27 cellular contexts compared by ENCODE assay signal in the genomic region with DNA sequence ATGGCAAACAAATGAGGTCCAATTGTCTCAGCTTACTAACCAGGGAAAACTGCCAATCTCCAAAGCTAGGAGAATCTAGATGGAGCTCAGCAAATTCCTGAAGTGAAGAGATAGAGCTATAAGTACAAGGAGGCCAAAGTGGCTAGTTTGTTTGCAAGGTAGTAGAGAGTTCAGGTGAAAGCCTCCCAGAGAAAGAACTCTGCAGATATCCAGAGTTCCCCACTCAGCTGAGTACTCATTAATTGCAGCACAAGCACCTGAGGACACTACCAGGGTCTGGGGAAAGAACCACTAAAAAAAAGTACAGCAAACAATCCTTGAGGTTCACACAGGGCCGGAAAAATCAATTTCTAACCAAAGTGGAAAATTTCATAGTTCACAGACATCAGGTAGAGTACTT.
"Had no signal": no experiment of that assay in that cellular context is flagged by ENCODE, and none has a peak within 500 bp of the region (broad histone marks: within the 10 kb centered on the region; RNA-seq: fewer than 3 reads in every experiment).

No MANE protein-coding gene starts in this region.

- H3K36me3 ChIP-seq: Peyer's patch had no signal

- H3K4me1 ChIP-seq: Peyer's patch had no signal

- H3K27me3 ChIP-seq: Peyer's patch had no signal

- H3K4me1 Mint-ChIP-seq: activated B cell treated with CpG ODN at 0.5 μM for 24 hours; activated CD4-positive, alpha-beta T cell treated with anti-CD3 and anti-CD28 coated beads, Interleukin-2, amount 10 ng/mL, durations not matched to agents 24 days and 14 days; activated naive CD8-positive, alpha-beta T cell treated with anti-CD3 and anti-CD28 coated beads, Interleukin-2, amount 50 U/mL, for 24 hours; central memory CD8-positive, alpha-beta T cell; T-helper 17 cell had no signal

- H3K27me3 Mint-ChIP-seq: activated B cell treated with CpG ODN at 0.5 μM for 24 hours; activated CD4-positive, alpha-beta memory T cell treated with anti-CD3 and anti-CD28 coated beads for 36 hours; activated CD4-positive, alpha-beta T cell treated with anti-CD3 and anti-CD28 coated beads, Interleukin-2, amount 10 ng/mL, durations not matched to agents 24 days and 14 days; activated naive CD8-positive, alpha-beta T cell treated with anti-CD3 and anti-CD28 coated beads, Interleukin-2, amount 50 U/mL, for 24 hours; brain; central memory CD8-positive, alpha-beta T cell; T-helper 17 cell had no signal

- DNase-seq: activated B cell treated with CpG ODN at 0.5 μM for 24 hours; activated CD4-positive, alpha-beta memory T cell treated with anti-CD3 and anti-CD28 coated beads for 36 hours; activated CD4-positive, alpha-beta T cell treated with anti-CD3 and anti-CD28 coated beads for 1 hour; activated CD4-positive, alpha-beta T cell treated with anti-CD3 and anti-CD28 coated beads, Interleukin-2, amount 10 ng/mL, durations not matched to agents 24 days and 14 days; activated CD8-positive, alpha-beta memory T cell treated with anti-CD3 and anti-CD28 coated beads for 24 hours; activated effector memory CD4-positive, alpha-beta T cell treated with anti-CD3 and anti-CD28 coated beads, Interleukin-2, amount 50 U/mL, for 16 hours; activated naive CD4-positive, alpha-beta T cell treated with Interleukin-2 at 50 U/mL for 16 hours; activated naive CD8-positive, alpha-beta T cell treated with anti-CD3 and anti-CD28 coated beads, Interleukin-2, amount 50 U/mL, for 24 hours; activated T-cell treated with anti-CD3 and anti-CD28 coated beads, Interleukin-2, amount 50 U/mL, for 4 hours; amygdala; KG1; NCI-H1048; NCI-H146; NCI-H187 treated with DMSO at 0.1 percent for 48 hours; NCI-H345; NCI-H510A; NCI-H526 treated with DMSO at 0.1 percent for 48 hours; NCI-H82; NK-92 treated with Interleukin-12 subunit alpha and Interleukin-12 subunit beta, amount 100 ng/mL, for 24 hours; Peyer's patch; SHP77; T-helper 17 cell; T-helper 9 cell had no signal

- H3K4me3 ChIP-seq: Peyer's patch had no signal

- H3K9me3 ChIP-seq: Peyer's patch had no signal

- H3K9me3 Mint-ChIP-seq: activated CD4-positive, alpha-beta T cell treated with anti-CD3 and anti-CD28 coated beads, Interleukin-2, amount 10 ng/mL, durations not matched to agents 24 days and 14 days had no signal

- H3K4me3 Mint-ChIP-seq: activated B cell treated with CpG ODN at 0.5 μM for 24 hours; activated CD4-positive, alpha-beta memory T cell treated with anti-CD3 and anti-CD28 coated beads for 36 hours; activated CD4-positive, alpha-beta T cell treated with anti-CD3 and anti-CD28 coated beads, Interleukin-2, amount 10 ng/mL, durations not matched to agents 24 days and 14 days; activated naive CD8-positive, alpha-beta T cell treated with anti-CD3 and anti-CD28 coated beads, Interleukin-2, amount 50 U/mL, for 24 hours; activated T-cell treated with anti-CD3 and anti-CD28 coated beads, Interleukin-2, amount 50 U/mL, for 4 hours; brain; central memory CD8-positive, alpha-beta T cell; T-helper 17 cell had no signal

- ATAC-seq: activated naive CD4-positive, alpha-beta T cell treated with anti-CD3 and anti-CD28 coated beads, Interleukin-2, amount 50 U/mL, for 72 hours; activated naive CD8-positive, alpha-beta T cell treated with anti-CD3 and anti-CD28 coated beads, Interleukin-2, amount 50 U/mL, for 24 hours; activated T-cell treated with anti-CD3 and anti-CD28 coated beads, Interleukin-2, amount 50 U/mL, for 4 hours; T-helper 17 cell had no signal

- H3K27ac ChIP-seq: Peyer's patch, RWPE1 had no signal

- H3K27ac Mint-ChIP-seq: activated B cell treated with CpG ODN at 0.5 μM for 24 hours; activated CD4-positive, alpha-beta memory T cell treated with anti-CD3 and anti-CD28 coated beads for 36 hours; activated CD4-positive, alpha-beta T cell treated with anti-CD3 and anti-CD28 coated beads, Interleukin-2, amount 10 ng/mL, durations not matched to agents 24 days and 14 days; activated naive CD4-positive, alpha-beta T cell treated with anti-CD3 and anti-CD28 coated beads, Interleukin-2, amount 50 U/mL, for 72 hours; activated naive CD8-positive, alpha-beta T cell treated with anti-CD3 and anti-CD28 coated beads, Interleukin-2, amount 50 U/mL, for 24 hours; brain; T-helper 17 cell had no signal

- H3K36me3 Mint-ChIP-seq: activated CD4-positive, alpha-beta memory T cell treated with anti-CD3 and anti-CD28 coated beads for 36 hours; brain had no signal
